19 cellular contexts compared by ENCODE assay signal in the genomic region with DNA sequence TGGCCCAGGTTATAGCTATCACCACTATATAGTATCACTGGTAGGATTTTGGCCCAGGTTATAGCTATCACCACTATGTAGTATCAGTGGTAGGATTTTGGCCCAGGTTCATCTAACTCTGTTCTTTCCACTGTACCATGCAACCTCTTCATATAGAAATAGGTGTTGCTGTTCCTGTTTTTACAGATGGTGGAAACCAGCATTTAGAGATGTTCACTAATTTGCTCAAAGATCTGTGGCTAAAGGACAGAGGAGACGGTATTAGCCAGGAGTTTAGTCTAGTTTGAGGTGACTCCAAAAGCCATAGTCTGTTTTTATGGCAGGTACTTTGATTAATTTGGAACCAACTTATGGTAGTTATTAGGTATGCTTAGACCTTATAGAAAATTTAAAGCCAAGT. TPM values are rescaled to one million over a fixed set of nuclear protein-coding genes. Genes with fewer than 3 reads are reported as not detected.
DNase-seq lines count a peak whose midpoint lies in the region; ATAC-seq, FAIRE-seq and TF ChIP-seq lines count a peak whose summit lies in the region.
"Had no signal": no experiment of that assay in that cellular context is flagged by ENCODE, and none has a peak within 500 bp of the region (broad histone marks: within the 10 kb centered on the region; RNA-seq: fewer than 3 reads in every experiment).

No MANE protein-coding gene starts in this region.

- FAIRE-seq in HTR-8/SVneo (lab: Jason Lieb, UNC), result no peak

- no peak overlapping the region for H3K9ac ChIP-seq in BLaER1 treated with 17β-estradiol and CSF1 and Interleukin-3, amounts not matched to agents 10 nM and 100 nM
- no peak overlapping the region for H3K9ac ChIP-seq in SU-DHL-6 (ENCODE audit: low read length)

- H3K27ac Mint-ChIP-seq in natural killer cell, result peak overlapping the region; percentile 94 to 97
- H3K27ac Mint-ChIP-seq in progenitor cell of endocrine pancreas, result no peak overlapping the region
- H3K27ac Mint-ChIP-seq: nephron progenitor cell had no signal

- no peak overlapping the region for H3K4me3 ChIP-seq in BLaER1 treated with 17β-estradiol and CSF1 and Interleukin-3, amounts not matched to agents 10 nM and 100 nM
- H3K4me3 ChIP-seq in SU-DHL-6 (ENCODE audit: insufficient read depth, low read length, poor library complexity, severe bottlenecking), result no peak overlapping the region
- H3K4me3 ChIP-seq: HAP-1 had no signal

- intact Hi-C loops in natural killer cell (cut with micrococcal nuclease), result no loop called here

- ATAC-seq in GM18858 (IDR thresholded peaks at IDR 0.05; ENCODE audit: unreplicated experiment) (peak; percentile 21), natural killer cell (no peak)

- peaks cover 35 to 54% (median 45%) of the 10 kb centered on the region in 10 experiments for H3K4me1 ChIP-seq in BLaER1 treated with 17β-estradiol and CSF1 and Interleukin-3, amounts not matched to agents 10 nM and 100 nM

- no peak for TF ChIP-seq CTCF in SU-DHL-6 (IDR thresholded peaks at IDR 0.05; ENCODE audit: insufficient read depth, low read length, poor library complexity, severe bottlenecking)
- no peak for TF ChIP-seq CTCF in natural killer cell (IDR thresholded peaks at IDR 0.05)
- TF ChIP-seq CTCF in progenitor cell of endocrine pancreas (IDR thresholded peaks at IDR 0.05; ENCODE audit: unreplicated experiment), result no peak

- no peaks in the 10 kb centered on the region for H3K9me3 ChIP-seq in BLaER1 treated with 17β-estradiol and CSF1 and Interleukin-3, amounts not matched to agents 10 nM and 100 nM (replicated peaks in 1 of 11)
- H3K9me3 ChIP-seq in SU-DHL-6 (ENCODE audit: insufficient read depth, low read length), result no peaks in the 10 kb centered on the region
- H3K9me3 ChIP-seq: HAP-1 had no signal

- H3K27me3 Mint-ChIP-seq in natural killer cell (ENCODE audit: low read depth in 2 of 2) (no peaks in the 10 kb centered on the region), progenitor cell of endocrine pancreas (no peaks in the 10 kb centered on the region)
- H3K27me3 Mint-ChIP-seq: activated CD4-positive, alpha-beta T cell treated with anti-CD3 and anti-CD28 coated beads, Interleukin-2, amount 10 ng/mL, durations not matched to agents 24 days and 14 days had no signal

- H3K27me3 ChIP-seq in BLaER1 treated with 17β-estradiol and CSF1 and Interleukin-3, amounts not matched to agents 10 nM and 100 nM, result no peaks in the 10 kb centered on the region
- no peaks in the 10 kb centered on the region for H3K27me3 ChIP-seq in SU-DHL-6 (ENCODE audit: low read length)
- H3K27me3 ChIP-seq: foreskin keratinocyte had no signal

- H3K9me2 ChIP-seq in SU-DHL-6 (replicated peaks; ENCODE audit: insufficient read depth, low read length), result no peaks in the 10 kb centered on the region

- H3K9me3 Mint-ChIP-seq in natural killer cell, result no peaks in the 10 kb centered on the region
- H3K9me3 Mint-ChIP-seq in progenitor cell of endocrine pancreas (ENCODE audit: low read depth), result no peaks in the 10 kb centered on the region
- H3K9me3 Mint-ChIP-seq: activated CD4-positive, alpha-beta T cell treated with anti-CD3 and anti-CD28 coated beads, Interleukin-2, amount 10 ng/mL, durations not matched to agents 24 days and 14 days; nephron progenitor cell had no signal

- H3F3A ChIP-seq in SU-DHL-6 (ENCODE audit: insufficient read depth), result peaks cover 19% of the 10 kb centered on the region; the same call in 1 of the 2 replicates

- H3K36me3 Mint-ChIP-seq in natural killer cell (no peaks in the 10 kb centered on the region), progenitor cell of endocrine pancreas (ENCODE audit: insufficient read depth) (peaks cover 1% of the 10 kb centered on the region)

- 0 out of 22 replicates have a peak, but pooled peaks cover 0 to 3% (median 0%) of the 10 kb centered on the region in 11 experiments for H3K36me3 ChIP-seq in BLaER1 treated with 17β-estradiol and CSF1 and Interleukin-3, amounts not matched to agents 10 nM and 100 nM
- H3K36me3 ChIP-seq in SU-DHL-6 (ENCODE audit: low read length), result no peaks in the 10 kb centered on the region

- no peak overlapping the region for H2AFZ ChIP-seq in SU-DHL-6 (ENCODE audit: low read depth, low read length, severe bottlenecking)

- H3K4me3 Mint-ChIP-seq in natural killer cell (peak overlapping the region; percentile 76), progenitor cell of endocrine pancreas (ENCODE audit: low read depth) (no peak overlapping the region)

- H3K4me2 ChIP-seq in BLaER1 treated with 17β-estradiol and CSF1 and Interleukin-3, amounts not matched to agents 10 nM and 100 nM, result peak overlapping the region in 6 of 11 experiments; percentile 11 to 84 (median 46); a peak in 5 of 22 replicates
- peak overlapping the region; percentile 21 for H3K4me2 ChIP-seq in SU-DHL-6 (ENCODE audit: low read depth, low read length, poor library complexity, severe bottlenecking)

- H4K20me1 ChIP-seq in BLaER1 treated with 17β-estradiol and CSF1 and Interleukin-3, amounts not matched to agents 10 nM and 100 nM, result peaks cover 0 to 62% (median 19%) of the 10 kb centered on the region in 11 experiments; a peak in 15 of 22 replicates
- no peaks in the 10 kb centered on the region for H4K20me1 ChIP-seq in SU-DHL-6 (ENCODE audit: low read depth, low read length)

- DNase-seq in natural killer cell (no peak), progenitor cell of endocrine pancreas (ENCODE audit: low spot score, unreplicated experiment) (no peak), HTR-8/SVneo (ENCODE audit: insufficient read length, low spot score) (no peak), DMS 273 treated with DMSO at 0.1 percent for 48 hours (lab: John Stamatoyannopoulos, UW) (no peak)
- DNase-seq in NK-92 treated with Interleukin-12 subunit alpha and Interleukin-12 subunit beta, amount 100 ng/mL, for 24 hours (lab: John Stamatoyannopoulos, UW), result no peak
- DNase-seq: activated CD4-positive, alpha-beta T cell treated with anti-CD3 and anti-CD28 coated beads, Interleukin-2, amount 10 ng/mL, durations not matched to agents 24 days and 14 days; activated effector memory CD4-positive, alpha-beta T cell treated with Interleukin-2 at 50 U/mL for 16 hours; foreskin keratinocyte; mesendoderm; MM.1S; NCI-H1694; NCI-H226; nephron progenitor cell; RPMI8226; stimulated activated CD4-positive, alpha-beta T cell treated with anti-CD3 and anti-CD28 coated beads, Interleukin-12 subunit alpha, Interleukin-12 subunit beta, amount 100 ng/mL, for 4 hours had no signal

- peaks cover 71% of the 10 kb centered on the region for H3K79me2 ChIP-seq in SU-DHL-6 (ENCODE audit: insufficient read depth, low read length)

- peaks cover 63 to 70% of the 10 kb centered on the region in 2 donors for H3K4me1 Mint-ChIP-seq in natural killer cell
- H3K4me1 Mint-ChIP-seq in progenitor cell of endocrine pancreas (ENCODE audit: low read depth), result peaks cover 12% of the 10 kb centered on the region

- H3K27ac ChIP-seq in BLaER1 treated with 17β-estradiol and CSF1 and Interleukin-3, amounts not matched to agents 10 nM and 100 nM, result no peak overlapping the region
- peak overlapping the region; percentile 11; the same call in 1 of the 2 replicates for H3K27ac ChIP-seq in SU-DHL-6 (ENCODE audit: low read depth, low read length)
- H3K27ac ChIP-seq: foreskin keratinocyte had no signal

RNA-seq across cellular contexts. Expression of gene LRCH3, which starts 3.1 kb away (rescaled TPM):
- total RNA-seq in natural killer cell (10 to 100 TPM; 68.1 to 90.5 (median 90.3) TPM), progenitor cell of endocrine pancreas (73.3 and 84.3 TPM in 2 replicates)

RNA-seq across cellular contexts. Expression of gene FYTTD1, which starts 44.4 kb away (rescaled TPM):
- total RNA-seq in natural killer cell (10 to 100 TPM; 58.0 to 75.6 (median 72.2) TPM), progenitor cell of endocrine pancreas (42.3 and 50.8 TPM in 2 replicates)

RNA-seq across cellular contexts. Expression of gene RUBCN, which starts 57.4 kb away (rescaled TPM):
- total RNA-seq in natural killer cell (10 to 100 TPM; 51.2 to 58.5 (median 57.6) TPM), progenitor cell of endocrine pancreas (29.0 and 30.4 TPM in 2 replicates)
